In the genomic region with DNA sequence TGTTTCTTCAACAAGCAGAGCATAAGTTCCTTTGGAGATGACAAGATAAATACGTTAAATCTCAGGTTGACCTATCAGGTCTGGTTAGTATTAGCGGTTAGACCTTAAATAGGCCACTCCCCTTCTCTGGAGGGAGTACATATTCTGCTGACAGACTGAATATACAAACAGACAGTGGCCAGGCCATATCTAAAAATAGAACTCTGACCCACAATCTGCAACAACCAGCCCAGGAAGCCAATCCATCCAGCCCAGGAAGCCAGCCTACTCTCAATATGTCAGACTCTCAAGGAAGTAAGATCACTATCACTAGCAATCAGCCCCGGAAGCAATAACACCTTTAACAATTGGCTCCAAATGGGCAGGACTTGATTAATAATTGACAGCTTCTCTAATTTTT, we compare ENCODE assay signal across 20 cellular contexts. TPM values are rescaled to one million over a fixed set of nuclear protein-coding genes. Genes with fewer than 3 reads are reported as not detected.
"Had no signal": no experiment of that assay in that cellular context is flagged by ENCODE, and none has a peak within 500 bp of the region (broad histone marks: within the 10 kb centered on the region; RNA-seq: fewer than 3 reads in every experiment).

No MANE protein-coding gene starts in this region.

- H3K4me3 ChIP-seq: lower lobe of right lung, neural progenitor cell, ovary, smooth muscle cell, transverse colon, vagina had no signal

- H3K4me1 ChIP-seq: lower lobe of right lung, neural progenitor cell, transverse colon, vagina had no signal

- H3K4me3 Mint-ChIP-seq: activated CD4-positive, alpha-beta memory T cell treated with anti-CD3 and anti-CD28 coated beads for 36 hours; activated CD8-positive, alpha-beta memory T cell treated with anti-CD3 and anti-CD28 coated beads, Interleukin-2, amount 10 ng/mL, durations not matched to agents 7 days and 5 days; activated naive CD4-positive, alpha-beta T cell treated with anti-CD3 and anti-CD28 coated beads, Interleukin-2, amount 10 ng/mL, durations not matched to agents 7 days and 5 days; naive B cell; neural progenitor cell had no signal

- H3K4me1 Mint-ChIP-seq: activated CD8-positive, alpha-beta memory T cell treated with anti-CD3 and anti-CD28 coated beads, Interleukin-2, amount 10 ng/mL, durations not matched to agents 7 days and 5 days; neural progenitor cell had no signal

- ATAC-seq: activated CD8-positive, alpha-beta memory T cell treated with anti-CD3 and anti-CD28 coated beads, Interleukin-2, amount 10 ng/mL, durations not matched to agents 7 days and 5 days; lower lobe of right lung; stimulated activated naive CD8-positive, alpha-beta T cell treated with anti-CD3 and anti-CD28 coated beads, Interleukin-15, Interleukin-2, amounts not matched to agents 100 U/mL and 50 U/mL, for 24 hours had no signal

- H3K27ac Mint-ChIP-seq: activated CD4-positive, alpha-beta memory T cell treated with anti-CD3 and anti-CD28 coated beads for 36 hours; activated CD8-positive, alpha-beta memory T cell treated with anti-CD3 and anti-CD28 coated beads, Interleukin-2, amount 10 ng/mL, durations not matched to agents 7 days and 5 days; activated naive CD4-positive, alpha-beta T cell treated with anti-CD3 and anti-CD28 coated beads, Interleukin-2, amount 10 ng/mL, durations not matched to agents 7 days and 5 days; naive B cell; neural progenitor cell had no signal

- H3K36me3 ChIP-seq: lower lobe of right lung, neural progenitor cell, ovary, transverse colon, vagina had no signal

- H3K9me3 ChIP-seq: ovary had no signal

- DNase-seq: activated CD4-positive, alpha-beta memory T cell treated with anti-CD3 and anti-CD28 coated beads for 36 hours; activated CD4-positive, alpha-beta T cell treated with anti-CD3 and anti-CD28 coated beads for 1 hour; activated CD8-positive, alpha-beta memory T cell treated with anti-CD3 and anti-CD28 coated beads, Interleukin-2, amount 10 ng/mL, durations not matched to agents 7 days and 5 days; activated naive CD4-positive, alpha-beta T cell treated with anti-CD3 and anti-CD28 coated beads, Interleukin-2, amount 10 ng/mL, durations not matched to agents 7 days and 5 days; activated T-cell treated with anti-CD3 and anti-CD28 coated beads, Interleukin-2, amount 50 U/mL, for 1 hour; hypothalamus; lower lobe of right lung; midbrain; naive B cell; ovary; stimulated activated naive CD8-positive, alpha-beta T cell treated with anti-CD3 and anti-CD28 coated beads, Interleukin-15, Interleukin-2, amounts not matched to agents 100 U/mL and 50 U/mL, for 24 hours; transverse colon had no signal

- H3K27ac ChIP-seq: lower lobe of right lung, neural progenitor cell, ovary, transverse colon, vagina, VCaP had no signal

- H3K27me3 ChIP-seq: neural progenitor cell, ovary, transverse colon, vagina had no signal

- H3K36me3 Mint-ChIP-seq: neural progenitor cell had no signal

RNA-seq across cellular contexts. Expression of gene IL20, which starts 6.7 kb away (rescaled TPM):
- total RNA-seq: activated CD4-positive, alpha-beta memory T cell treated with anti-CD3 and anti-CD28 coated beads for 36 hours; activated CD8-positive, alpha-beta memory T cell treated with anti-CD3 and anti-CD28 coated beads, Interleukin-2, amount 10 ng/mL, durations not matched to agents 7 days and 5 days; dermis microvascular lymphatic vessel endothelial cell; epithelial cell of proximal tubule; lower lobe of right lung; renal cortical epithelial cell; smooth muscle cell; T-helper 1 cell treated with Interleukin-12 subunit alpha and Interleukin-12 subunit beta and Interleukin-4 antibody, amounts not matched to agents 30 ng/mL and 1 ng/mL, for 36 hours; transverse colon; vagina had no signal
- polyA plus RNA-seq: smooth muscle cell had no signal

RNA-seq across cellular contexts. Expression of gene IL24, which starts 25.1 kb away (rescaled TPM):
- total RNA-seq: activated CD8-positive, alpha-beta memory T cell treated with anti-CD3 and anti-CD28 coated beads, Interleukin-2, amount 10 ng/mL, durations not matched to agents 7 days and 5 days; dermis microvascular lymphatic vessel endothelial cell; lower lobe of right lung; renal cortical epithelial cell; transverse colon had no signal

RNA-seq across cellular contexts. Expression of gene FCMR, which starts 49.6 kb away (rescaled TPM):
- total RNA-seq: dermis microvascular lymphatic vessel endothelial cell, epithelial cell of proximal tubule, smooth muscle cell had no signal
